Comparison of ENCODE assay signal across 16 cellular contexts in the genomic region with DNA sequence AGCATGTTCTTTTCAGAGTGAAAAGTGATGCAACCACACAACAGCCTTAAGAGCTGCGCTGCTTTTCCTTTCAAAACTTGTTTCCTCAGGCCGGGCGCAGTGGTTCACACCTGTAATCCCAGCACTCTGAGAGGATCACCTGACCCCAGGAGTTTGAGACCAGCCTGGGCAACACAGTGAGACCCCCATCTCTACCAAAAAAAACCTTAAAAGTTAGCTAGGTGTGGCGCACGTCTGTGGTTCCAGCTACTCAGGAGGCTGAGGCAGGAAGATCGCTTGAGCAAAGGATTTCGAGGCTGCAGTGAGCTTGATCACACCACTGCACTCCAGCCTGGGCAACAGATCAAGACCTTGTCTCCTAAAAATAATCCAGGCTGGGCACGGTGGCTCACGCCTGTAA. TPM values are rescaled to one million over a fixed set of nuclear protein-coding genes. Genes with fewer than 3 reads are reported as not detected.
DNase-seq lines count a peak whose midpoint lies in the region; ATAC-seq and TF ChIP-seq lines count a peak whose summit lies in the region.
"Had no signal": no experiment of that assay in that cellular context is flagged by ENCODE, and none has a peak within 500 bp of the region (broad histone marks: within the 10 kb centered on the region; RNA-seq: fewer than 3 reads in every experiment).

No MANE protein-coding gene starts in this region.

- peak overlapping the region in 10 of 11 experiments; percentile 94 to 99 (median 98); a peak in 19 of 22 replicates for H3K27ac ChIP-seq in BLaER1 treated with 17β-estradiol and CSF1 and Interleukin-3, amounts not matched to agents 10 nM and 100 nM
- H3K27ac ChIP-seq in DOHH2 (ENCODE audit: low read depth, low read length): no peak overlapping the region
- H3K27ac ChIP-seq: Peyer's patch, sigmoid colon, testis had no signal

- H3K9ac ChIP-seq in BLaER1 treated with 17β-estradiol and CSF1 and Interleukin-3, amounts not matched to agents 10 nM and 100 nM: peak overlapping the region; percentile 91 to 99 (median 97)

- H3K9me3 Mint-ChIP-seq in activated CD4-positive, alpha-beta memory T cell treated with anti-CD3 and anti-CD28 coated beads, Interleukin-2, amount 10 ng/mL, durations not matched to agents 7 days and 5 days: no peaks in the 10 kb centered on the region
- no peaks in the 10 kb centered on the region for H3K9me3 Mint-ChIP-seq in naive B cell

- peaks cover 38 to 57% (median 53%) of the 10 kb centered on the region in 11 experiments for H3K36me3 ChIP-seq in BLaER1 treated with 17β-estradiol and CSF1 and Interleukin-3, amounts not matched to agents 10 nM and 100 nM
- H3K36me3 ChIP-seq in DOHH2 (ENCODE audit: control insufficient read depth, low read length): peaks cover 58% of the 10 kb centered on the region

- H3F3A ChIP-seq in DOHH2 (ENCODE audit: control insufficient read depth, insufficient read depth): peaks cover 14% of the 10 kb centered on the region

- H3K79me2 ChIP-seq in DOHH2 (ENCODE audit: control insufficient read depth, low read length): peaks cover 70% of the 10 kb centered on the region

- H3K4me3 ChIP-seq in BLaER1 treated with 17β-estradiol and CSF1 and Interleukin-3, amounts not matched to agents 10 nM and 100 nM: peak overlapping the region; percentile 81 to 99 (median 97)
- peak overlapping the region; percentile 98 for H3K4me3 ChIP-seq in DOHH2 (ENCODE audit: low read length)
- H3K4me3 ChIP-seq: testis had no signal

- peaks cover 65 to 90% (median 87%) of the 10 kb centered on the region in 10 experiments for H3K4me1 ChIP-seq in BLaER1 treated with 17β-estradiol and CSF1 and Interleukin-3, amounts not matched to agents 10 nM and 100 nM
- peaks cover 74% of the 10 kb centered on the region for H3K4me1 ChIP-seq in DOHH2 (ENCODE audit: control insufficient read depth, low read length)

- peaks cover 31% of the 10 kb centered on the region for H3K36me3 Mint-ChIP-seq in activated CD4-positive, alpha-beta memory T cell treated with anti-CD3 and anti-CD28 coated beads, Interleukin-2, amount 10 ng/mL, durations not matched to agents 7 days and 5 days (ENCODE audit: low read depth)
- peaks cover 8 to 18% of the 10 kb centered on the region in 2 donors for H3K36me3 Mint-ChIP-seq in naive B cell

- ATAC-seq in naive B cell (ENCODE audit: low read depth in 2 of 2) (no peak), left colon (no peak), HG03460 (IDR thresholded peaks at IDR 0.05; ENCODE audit: unreplicated experiment) (no peak), HG02678 (IDR thresholded peaks at IDR 0.05; ENCODE audit: unreplicated experiment) (no peak)
- no peak for ATAC-seq in activated CD4-positive, CD25-positive, alpha-beta regulatory T cell treated with anti-CD3 and anti-CD28 coated beads, Interleukin-2, amount 50 U/mL, for 24 hours

- H4K20me1 ChIP-seq in BLaER1 treated with 17β-estradiol and CSF1 and Interleukin-3, amounts not matched to agents 10 nM and 100 nM: peaks cover 11 to 64% (median 46%) of the 10 kb centered on the region in 11 experiments; a peak in 20 of 22 replicates
- peaks cover 20% of the 10 kb centered on the region; the same call in 1 of the 2 replicates for H4K20me1 ChIP-seq in DOHH2 (ENCODE audit: control insufficient read depth, insufficient read depth, low read depth, low read length)

- CTCF ChIA-PET in activated CD4-positive, alpha-beta memory T cell treated with anti-CD3 and anti-CD28 coated beads, Interleukin-2, amount 10 ng/mL, durations not matched to agents 7 days and 5 days (lab: Charles Lee): interaction anchor here (2.8 to 3.6 kb wide), 3 partner anchors 19 to 92 kb away, joined by 11 to 21 read pairs (median 12); no protein-coding TSS in a partner anchor

- no peak for TF ChIP-seq CTCF in DOHH2 (IDR thresholded peaks at IDR 0.05; ENCODE audit: low read depth, low read length, poor library complexity, severe bottlenecking)

- POLR2A ChIA-PET in activated CD4-positive, alpha-beta memory T cell treated with anti-CD3 and anti-CD28 coated beads, Interleukin-2, amount 10 ng/mL, durations not matched to agents 7 days and 5 days (lab: Charles Lee): interaction anchor here (0.7 to 4.0 kb wide), 4 partner anchors 9 to 63 kb away, joined by 3 to 54 read pairs (median 3); no protein-coding TSS in a partner anchor

- H3K9me2 ChIP-seq in DOHH2 (replicated peaks; ENCODE audit: control insufficient read depth, low read length): no peaks in the 10 kb centered on the region

- peak overlapping the region; percentile 57 for H3K4me3 Mint-ChIP-seq in activated CD4-positive, alpha-beta memory T cell treated with anti-CD3 and anti-CD28 coated beads, Interleukin-2, amount 10 ng/mL, durations not matched to agents 7 days and 5 days
- peak overlapping the region; percentile 30 to 74 (median 64) for H3K4me3 Mint-ChIP-seq in naive B cell

- H3K27me3 Mint-ChIP-seq in activated CD4-positive, alpha-beta memory T cell treated with anti-CD3 and anti-CD28 coated beads, Interleukin-2, amount 10 ng/mL, durations not matched to agents 7 days and 5 days: no peaks in the 10 kb centered on the region
- no peaks in the 10 kb centered on the region for H3K27me3 Mint-ChIP-seq in naive B cell

- DNase-seq in activated CD4-positive, alpha-beta memory T cell treated with anti-CD3 and anti-CD28 coated beads, Interleukin-2, amount 10 ng/mL, durations not matched to agents 7 days and 5 days: no peak
- DNase-seq in naive B cell: no peak
- DNase-seq in left colon: no peak
- DNase-seq: activated effector memory CD4-positive, alpha-beta T cell treated with Interleukin-2 at 50 U/mL for 16 hours; COR-L47; MM.1S; NCI-H2171 treated with DMSO at 0.1 percent for 48 hours; Peyer's patch; sigmoid colon; testis had no signal

- no peak overlapping the region for H3K27ac Mint-ChIP-seq in activated CD4-positive, alpha-beta memory T cell treated with anti-CD3 and anti-CD28 coated beads, Interleukin-2, amount 10 ng/mL, durations not matched to agents 7 days and 5 days
- H3K27ac Mint-ChIP-seq in naive B cell: peak overlapping the region in 2 of 6 donors; percentile 32 to 65

- intact Hi-C loops in left colon (cut with DNase I, micrococcal nuclease): no loop called here

- peaks cover 31% of the 10 kb centered on the region for H3K4me1 Mint-ChIP-seq in activated CD4-positive, alpha-beta memory T cell treated with anti-CD3 and anti-CD28 coated beads, Interleukin-2, amount 10 ng/mL, durations not matched to agents 7 days and 5 days
- H3K4me1 Mint-ChIP-seq in naive B cell: peaks cover 19 to 32% (median 25%) of the 10 kb centered on the region in 3 donors

- H3K9me3 ChIP-seq in BLaER1 treated with 17β-estradiol and CSF1 and Interleukin-3, amounts not matched to agents 10 nM and 100 nM (replicated peaks in 1 of 11): no peaks in the 10 kb centered on the region
- no peaks in the 10 kb centered on the region for H3K9me3 ChIP-seq in DOHH2 (ENCODE audit: control insufficient read depth, insufficient read depth, low read length)
- H3K9me3 ChIP-seq: Peyer's patch, sigmoid colon, testis had no signal

- peak overlapping the region; percentile 89 to 98 (median 92) for H3K4me2 ChIP-seq in BLaER1 treated with 17β-estradiol and CSF1 and Interleukin-3, amounts not matched to agents 10 nM and 100 nM
- H3K4me2 ChIP-seq in DOHH2 (ENCODE audit: low read length): peak overlapping the region; percentile 87

- H3K27me3 ChIP-seq in BLaER1 treated with 17β-estradiol and CSF1 and Interleukin-3, amounts not matched to agents 10 nM and 100 nM: no peaks in the 10 kb centered on the region
- no peaks in the 10 kb centered on the region for H3K27me3 ChIP-seq in DOHH2 (ENCODE audit: control insufficient read depth, low read length)
- H3K27me3 ChIP-seq: Peyer's patch, sigmoid colon, testis had no signal

RNA-seq across cellular contexts. Expression of a gene that starts 2.0 kb away (rescaled TPM):
- total RNA-seq in activated CD4-positive, alpha-beta memory T cell treated with anti-CD3 and anti-CD28 coated beads, Interleukin-2, amount 10 ng/mL, durations not matched to agents 7 days and 5 days: 10 to 100 TPM; 17.4 to 18.2 TPM
- polyA plus RNA-seq in naive B cell (ENCODE audit: low read depth in 6 of 6): 10 to 100 TPM; 22.6 to 34.5 (median 27.0) TPM
- 10 to 100 TPM; 13.5 to 15.2 TPM for total RNA-seq in left colon

RNA-seq across cellular contexts. Expression of a gene that starts 9.7 kb away (rescaled TPM):
- not detected for total RNA-seq in activated CD4-positive, alpha-beta memory T cell treated with anti-CD3 and anti-CD28 coated beads, Interleukin-2, amount 10 ng/mL, durations not matched to agents 7 days and 5 days
- polyA plus RNA-seq in naive B cell (ENCODE audit: low read depth in 6 of 6): not detected
- 1 to 10 TPM; 1.2 to 3.6 TPM for total RNA-seq in left colon
- total RNA-seq: mononuclear cell had no signal

RNA-seq across cellular contexts. Expression of a gene that starts 18.8 kb away (rescaled TPM):
- total RNA-seq in activated CD4-positive, alpha-beta memory T cell treated with anti-CD3 and anti-CD28 coated beads, Interleukin-2, amount 10 ng/mL, durations not matched to agents 7 days and 5 days: 10 to 100 TPM; 11.1 to 13.0 TPM
- 1 to 10 TPM; 3.3 to 7.0 (median 4.3) TPM for polyA plus RNA-seq in naive B cell (ENCODE audit: low read depth in 6 of 6)
- 100 to 1,000 TPM; 147 to 166 TPM for total RNA-seq in left colon

Comparison
In these comparisons a context has a peak if more than half of its experiments do, and no peak if none do; other contexts are left out.
1. RNA of a gene that starts 18.8 kb away (total RNA-seq): 147 to 166 TPM in left colon; 11.1 to 13.0 TPM in activated CD4-positive, alpha-beta memory T cell treated with anti-CD3 and anti-CD28 coated beads, Interleukin-2, amount 10 ng/mL, durations not matched to agents 7 days and 5 days; every median in the first group is over 10 times any median in the second.